32 cellular contexts compared by ENCODE assay signal in genomic region chr7:94903971-94904370, GRCh38. TPM values are rescaled to one million over a fixed set of nuclear protein-coding genes. Genes with fewer than 3 reads are reported as not detected.
"Had no signal": no experiment of that assay in that cellular context is flagged by ENCODE, and none has a peak within 500 bp of the region (broad histone marks: within the 10 kb centered on the region; RNA-seq: fewer than 3 reads in every experiment).

No MANE protein-coding gene starts in this region.

- DNase-seq: activated B cell treated with CpG ODN at 0.5 μM for 24 hours; activated CD4-positive, alpha-beta T cell treated with anti-CD3 and anti-CD28 coated beads for 48 hours; activated CD4-positive, alpha-beta T cell treated with anti-CD3 and anti-CD28 coated beads, Interleukin-2, amount 50 U/mL, for 1 hour; activated CD4-positive, alpha-beta T cell treated with anti-CD3 and anti-CD28 coated beads, Interleukin-2, amount 50 U/mL, for 48 hours; activated CD8-positive, alpha-beta memory T cell treated with anti-CD3 and anti-CD28 coated beads for 24 hours; activated CD8-positive, alpha-beta T cell treated with anti-CD3 and anti-CD28 coated beads for 36 hours; activated effector memory CD4-positive, alpha-beta T cell treated with Interleukin-2 at 50 U/mL for 16 hours; activated gamma-delta T cell treated with Interleukin-2 at 50 U/mL for 16 hours; activated naive CD4-positive, alpha-beta T cell treated with Interleukin-2 at 50 U/mL for 16 hours; activated naive CD8-positive, alpha-beta T cell treated with anti-CD3 and anti-CD28 coated beads for 36 hours; activated naive CD8-positive, alpha-beta T cell treated with anti-CD3 and anti-CD28 coated beads, Interleukin-2, amount 50 U/mL, for 24 hours; activated T-cell treated with anti-CD3 and anti-CD28 coated beads, Interleukin-2, amount 50 U/mL, for 4 hours; adrenal gland; amygdala; aorta; body of pancreas; caudate nucleus; cortex of kidney; dermis blood vessel endothelial cell; effector CD4-positive, alpha-beta T cell; effector memory CD8-positive, alpha-beta T cell; erythroblast; foreskin keratinocyte; gastrocnemius medialis; glutamatergic neuron; T-helper 1 cell; T-helper 17 cell; T1000; WERI-Rb-1 had no signal

- H3K27ac ChIP-seq: adrenal gland, body of pancreas, esophagus muscularis mucosa, foreskin keratinocyte, gastrocnemius medialis, WERI-Rb-1 had no signal

- H3K36me3 ChIP-seq: adrenal gland, esophagus muscularis mucosa, gastrocnemius medialis, WERI-Rb-1 had no signal

- H3K9me3 ChIP-seq: adrenal gland, body of pancreas, esophagus muscularis mucosa, gastrocnemius medialis had no signal

- H3K4me1 ChIP-seq: foreskin keratinocyte had no signal

- H3K4me3 ChIP-seq: adrenal gland, body of pancreas, esophagus muscularis mucosa, gastrocnemius medialis had no signal

- H3K27me3 ChIP-seq: adrenal gland, body of pancreas, esophagus muscularis mucosa, gastrocnemius medialis had no signal

- ATAC-seq: activated CD4-positive, CD25-positive, alpha-beta regulatory T cell treated with anti-CD3 and anti-CD28 coated beads, Interleukin-2, amount 50 U/mL, for 24 hours; activated CD8-positive, alpha-beta T cell treated with anti-CD3 and anti-CD28 coated beads for 36 hours; activated naive CD8-positive, alpha-beta T cell treated with anti-CD3 and anti-CD28 coated beads, Interleukin-2, amount 50 U/mL, for 24 hours; activated T-cell treated with anti-CD3 and anti-CD28 coated beads, Interleukin-2, amount 50 U/mL, for 4 hours; activated T-helper 17 cell treated with anti-CD3 and anti-CD28 coated beads, Interleukin-2, amount 50 U/mL, for 72 hours; body of pancreas; effector memory CD8-positive, alpha-beta T cell; foreskin keratinocyte; gastrocnemius medialis; T-helper 17 cell had no signal

RNA-seq across cellular contexts. Expression of gene PPP1R9A, which starts 3.4 kb away (rescaled TPM):
- total RNA-seq: activated T-helper 17 cell treated with anti-CD3 and anti-CD28 coated beads, Interleukin-2, amount 50 U/mL, for 72 hours; foreskin keratinocyte had no signal
